Comparison of ENCODE assay signal across 8 cellular contexts in genomic region chr18:3129053-3129864, GRCh38.
DNase-seq lines count a peak whose midpoint lies in the region; ATAC-seq, FAIRE-seq and TF ChIP-seq lines count a peak whose summit lies in the region.

No MANE protein-coding gene starts in this region.

- H3K4me1 ChIP-seq in MM.1S (ENCODE audit: low read length) = no peaks in the 10 kb centered on the region

- no peaks in the 10 kb centered on the region for H3K27me3 ChIP-seq in MM.1S (replicated peaks; ENCODE audit: insufficient read depth, low read length)

- no peaks in the 10 kb centered on the region for H3K79me2 ChIP-seq in MM.1S (ENCODE audit: low read length)

- intact Hi-C loops in left cardiac atrium (cut with DNase I) = loop anchor here in 1 of 2 donors (10.0 kb wide), 1 partner anchor 194 kb away; no protein-coding TSS in a partner anchor

- H3F3A ChIP-seq in MM.1S (ENCODE audit: insufficient read depth, low read length) = no peaks in the 10 kb centered on the region

- TF ChIP-seq POLR2A in H54 (IDR thresholded peaks at IDR 0.05; ENCODE audit: low read depth, low read length) = no peak

- H3K36me3 ChIP-seq in MM.1S (replicated peaks; ENCODE audit: insufficient read depth, low read length) = no peaks in the 10 kb centered on the region

- H3K9me2 ChIP-seq in MM.1S (replicated peaks; ENCODE audit: insufficient read depth, low read length) = no peaks in the 10 kb centered on the region

- no peak overlapping the region for H3K9ac ChIP-seq in MM.1S (ENCODE audit: low read length)

- H3K9me3 ChIP-seq in MM.1S (replicated peaks; ENCODE audit: insufficient read depth, low read length) = no peaks in the 10 kb centered on the region

- TF ChIP-seq CTCF in MM.1S (IDR thresholded peaks at IDR 0.05; ENCODE audit: low read length) = peak; percentile 92

- no peak overlapping the region for H3K27ac ChIP-seq in MM.1S (ENCODE audit: low read length)

- 0 out of 2 replicates have a peak overlapping the region, but pooled peaks have one; percentile 7 for H3K4me2 ChIP-seq in MM.1S (ENCODE audit: low read depth, low read length)

- no peaks in the 10 kb centered on the region for H4K20me1 ChIP-seq in MM.1S (ENCODE audit: insufficient read depth, low read length)

- FAIRE-seq in H54 (lab: Jason Lieb, UNC) = peak; percentile 91

- ATAC-seq in left cardiac atrium (peak; percentile 90 to 94), HG02970 (IDR thresholded peaks at IDR 0.05; ENCODE audit: low FRiP score, unreplicated experiment) (no peak)

- DNase-seq in GM04503 (ENCODE audit: low read depth) = peak; percentile 27
- DNase-seq in H54 (ENCODE audit: insufficient read length, low spot score) = peak; percentile 54
- peak; percentile 85 for DNase-seq in MM.1S
- peak; percentile 47 to 81 (median 67) for DNase-seq in T-helper 1 cell
- DNase-seq in amniotic epithelial cell (ENCODE audit: low read depth) = peak; percentile 76
- peak; percentile 88 for DNase-seq in left cardiac atrium
- peak; percentile 50 for DNase-seq in renal cortical epithelial cell (ENCODE audit: low read depth)

- no peak overlapping the region for H3K4me3 ChIP-seq in MM.1S (ENCODE audit: low read length)

- 0 out of 2 replicates have a peak overlapping the region, but pooled peaks have one; percentile 20 for H2AFZ ChIP-seq in MM.1S (ENCODE audit: low read length)

Comparison
In these comparisons a context has a peak if more than half of its experiments do, and no peak if none do; other contexts are left out.
1. DNase-seq: peak in every context shown above with its lines; median percentile 88 in left cardiac atrium; 85 in MM.1S; 76 in amniotic epithelial cell; 67 in T-helper 1 cell; 54 in H54; 50 in renal cortical epithelial cell; 27 in GM04503.